ENCODE assay signal across 1 cellular context in the genomic region with DNA sequence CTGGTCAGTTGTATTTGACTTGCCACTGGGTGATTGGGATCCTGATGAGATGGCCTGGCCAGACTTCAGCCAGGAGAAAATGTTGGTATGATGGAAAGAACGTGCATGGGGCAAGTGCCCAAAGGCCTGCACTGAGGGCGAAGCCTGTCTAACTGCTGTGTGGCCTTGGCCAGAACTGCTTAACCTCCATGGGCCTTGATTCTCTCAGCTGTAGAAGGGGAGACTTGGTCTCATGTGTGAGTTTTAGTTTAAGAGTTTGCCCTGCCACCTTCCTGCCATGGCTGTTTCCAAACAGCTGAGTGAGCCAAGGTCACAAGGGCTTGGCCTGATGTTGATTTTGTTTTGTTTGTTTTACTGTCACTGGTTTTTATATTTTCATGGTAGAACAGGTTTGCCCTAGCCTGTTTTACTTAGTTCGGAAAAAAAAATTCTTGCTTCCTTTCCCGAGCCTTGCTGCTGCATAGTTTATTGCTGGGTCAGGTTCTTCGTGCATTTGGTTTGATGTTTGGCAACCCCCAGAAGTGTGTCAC.
A peak's percentile ranks its signal among the peaks of the same experiment; 100 is the strongest.
TF ChIP-seq lines count a peak whose summit lies in the region.

No MANE protein-coding gene starts in this region.

TF ChIP-seq in HepG2, 621 proteins besides CTCF, POLR2A, EP300 and RAD21 (continued from another document and continues in another):
- TF ChIP-seq, protein P1, sequence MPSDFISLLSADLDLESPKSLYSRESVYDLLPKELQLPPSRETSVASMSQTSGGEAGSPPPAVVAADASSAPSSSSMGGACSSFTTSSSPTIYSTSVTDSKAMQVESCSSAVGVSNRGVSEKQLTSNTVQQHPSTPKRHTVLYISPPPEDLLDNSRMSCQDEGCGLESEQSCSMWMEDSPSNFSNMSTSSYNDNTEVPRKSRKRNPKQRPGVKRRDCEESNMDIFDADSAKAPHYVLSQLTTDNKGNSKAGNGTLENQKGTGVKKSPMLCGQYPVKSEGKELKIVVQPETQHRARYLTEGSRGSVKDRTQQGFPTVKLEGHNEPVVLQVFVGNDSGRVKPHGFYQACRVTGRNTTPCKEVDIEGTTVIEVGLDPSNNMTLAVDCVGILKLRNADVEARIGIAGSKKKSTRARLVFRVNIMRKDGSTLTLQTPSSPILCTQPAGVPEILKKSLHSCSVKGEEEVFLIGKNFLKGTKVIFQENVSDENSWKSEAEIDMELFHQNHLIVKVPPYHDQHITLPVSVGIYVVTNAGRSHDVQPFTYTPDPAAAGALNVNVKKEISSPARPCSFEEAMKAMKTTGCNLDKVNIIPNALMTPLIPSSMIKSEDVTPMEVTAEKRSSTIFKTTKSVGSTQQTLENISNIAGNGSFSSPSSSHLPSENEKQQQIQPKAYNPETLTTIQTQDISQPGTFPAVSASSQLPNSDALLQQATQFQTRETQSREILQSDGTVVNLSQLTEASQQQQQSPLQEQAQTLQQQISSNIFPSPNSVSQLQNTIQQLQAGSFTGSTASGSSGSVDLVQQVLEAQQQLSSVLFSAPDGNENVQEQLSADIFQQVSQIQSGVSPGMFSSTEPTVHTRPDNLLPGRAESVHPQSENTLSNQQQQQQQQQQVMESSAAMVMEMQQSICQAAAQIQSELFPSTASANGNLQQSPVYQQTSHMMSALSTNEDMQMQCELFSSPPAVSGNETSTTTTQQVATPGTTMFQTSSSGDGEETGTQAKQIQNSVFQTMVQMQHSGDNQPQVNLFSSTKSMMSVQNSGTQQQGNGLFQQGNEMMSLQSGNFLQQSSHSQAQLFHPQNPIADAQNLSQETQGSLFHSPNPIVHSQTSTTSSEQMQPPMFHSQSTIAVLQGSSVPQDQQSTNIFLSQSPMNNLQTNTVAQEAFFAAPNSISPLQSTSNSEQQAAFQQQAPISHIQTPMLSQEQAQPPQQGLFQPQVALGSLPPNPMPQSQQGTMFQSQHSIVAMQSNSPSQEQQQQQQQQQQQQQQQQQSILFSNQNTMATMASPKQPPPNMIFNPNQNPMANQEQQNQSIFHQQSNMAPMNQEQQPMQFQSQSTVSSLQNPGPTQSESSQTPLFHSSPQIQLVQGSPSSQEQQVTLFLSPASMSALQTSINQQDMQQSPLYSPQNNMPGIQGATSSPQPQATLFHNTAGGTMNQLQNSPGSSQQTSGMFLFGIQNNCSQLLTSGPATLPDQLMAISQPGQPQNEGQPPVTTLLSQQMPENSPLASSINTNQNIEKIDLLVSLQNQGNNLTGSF (CRISPR knock-in tag; IDR thresholded peaks at IDR 0.05), result no peak
- TF ChIP-seq, protein P2, sequence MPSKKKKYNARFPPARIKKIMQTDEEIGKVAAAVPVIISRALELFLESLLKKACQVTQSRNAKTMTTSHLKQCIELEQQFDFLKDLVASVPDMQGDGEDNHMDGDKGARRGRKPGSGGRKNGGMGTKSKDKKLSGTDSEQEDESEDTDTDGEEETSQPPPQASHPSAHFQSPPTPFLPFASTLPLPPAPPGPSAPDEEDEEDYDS (CRISPR knock-in tag; IDR thresholded peaks at IDR 0.05), result peak; percentile 41; the same call in 1 of the 2 replicates
- TF ChIP-seq ATF7 (IDR thresholded peaks at IDR 0.05) (no peak), ATF7 (CRISPR knock-in tag; IDR thresholded peaks at IDR 0.05) (no peak), NFE2L2 (IDR thresholded peaks at IDR 0.05; ENCODE audit: low read length) (no peak), ZNF296 (CRISPR knock-in tag; conservative IDR thresholded peaks at IDR 0.05) (no peak), ZNF678 (CRISPR knock-in tag; IDR thresholded peaks at IDR 0.05) (no peak), SETDB1 (CRISPR knock-in tag; IDR thresholded peaks at IDR 0.05; ENCODE audit: borderline replicate concordance) (no peak), ZNF619 (CRISPR knock-in tag; IDR thresholded peaks at IDR 0.05) (no peak), KDM5A (IDR thresholded peaks at IDR 0.05; ENCODE audit: borderline replicate concordance, low read length) (no peak), SALL2 (CRISPR knock-in tag; IDR thresholded peaks at IDR 0.05) (0 out of 2 replicates have a peak, but pooled peaks have one; percentile 23), BORCS8-MEF2B (CRISPR knock-in tag; IDR thresholded peaks at IDR 0.05) (no peak), IRF2 (CRISPR knock-in tag; IDR thresholded peaks at IDR 0.05) (peak; percentile 83), ZNF274 (CRISPR knock-in tag; IDR thresholded peaks at IDR 0.05) (no peak; the same call in 1 of the 2 replicates), RFX1 (IDR thresholded peaks at IDR 0.05) (no peak), TOE1 (CRISPR knock-in tag; IDR thresholded peaks at IDR 0.05) (no peak), CHD4 (IDR thresholded peaks at IDR 0.05; ENCODE audit: borderline replicate concordance, low read length) (no peak), NFATC3 (CRISPR knock-in tag; IDR thresholded peaks at IDR 0.05) (no peak), CBFB (CRISPR knock-in tag; IDR thresholded peaks at IDR 0.05) (no peak), CEBPB (IDR thresholded peaks at IDR 0.05; ENCODE audit: borderline replicate concordance, low read depth, low read length) (no peak), CBX1 (IDR thresholded peaks at IDR 0.05; ENCODE audit: low read depth) (no peak), FIP1L1 (IDR thresholded peaks at IDR 0.05; ENCODE audit: borderline replicate concordance, insufficient read depth, low read depth, low read length) (no peak), GZF1 (CRISPR knock-in tag; IDR thresholded peaks at IDR 0.05) (no peak), TGIF2 (CRISPR knock-in tag; IDR thresholded peaks at IDR 0.05) (0 out of 2 replicates have a peak, but pooled peaks have one; percentile 44), MXI1 (IDR thresholded peaks at IDR 0.05; ENCODE audit: borderline replicate concordance, low read depth, low read length) (peak; percentile 63; the same call in 1 of the 3 replicates), FOSL2 (CRISPR knock-in tag; IDR thresholded peaks at IDR 0.05) (peak; percentile 59)
- TF ChIP-seq, protein P3, sequence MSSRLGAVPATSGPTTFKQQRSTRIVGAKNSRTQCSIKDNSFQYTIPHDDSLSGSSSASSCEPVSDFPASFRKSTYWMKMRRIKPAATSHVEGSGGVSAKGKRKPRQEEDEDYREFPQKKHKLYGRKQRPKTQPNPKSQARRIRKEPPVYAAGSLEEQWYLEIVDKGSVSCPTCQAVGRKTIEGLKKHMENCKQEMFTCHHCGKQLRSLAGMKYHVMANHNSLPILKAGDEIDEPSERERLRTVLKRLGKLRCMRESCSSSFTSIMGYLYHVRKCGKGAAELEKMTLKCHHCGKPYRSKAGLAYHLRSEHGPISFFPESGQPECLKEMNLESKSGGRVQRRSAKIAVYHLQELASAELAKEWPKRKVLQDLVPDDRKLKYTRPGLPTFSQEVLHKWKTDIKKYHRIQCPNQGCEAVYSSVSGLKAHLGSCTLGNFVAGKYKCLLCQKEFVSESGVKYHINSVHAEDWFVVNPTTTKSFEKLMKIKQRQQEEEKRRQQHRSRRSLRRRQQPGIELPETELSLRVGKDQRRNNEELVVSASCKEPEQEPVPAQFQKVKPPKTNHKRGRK (CRISPR knock-in tag; IDR thresholded peaks at IDR 0.05), result no peak
- TF ChIP-seq, protein P4, sequence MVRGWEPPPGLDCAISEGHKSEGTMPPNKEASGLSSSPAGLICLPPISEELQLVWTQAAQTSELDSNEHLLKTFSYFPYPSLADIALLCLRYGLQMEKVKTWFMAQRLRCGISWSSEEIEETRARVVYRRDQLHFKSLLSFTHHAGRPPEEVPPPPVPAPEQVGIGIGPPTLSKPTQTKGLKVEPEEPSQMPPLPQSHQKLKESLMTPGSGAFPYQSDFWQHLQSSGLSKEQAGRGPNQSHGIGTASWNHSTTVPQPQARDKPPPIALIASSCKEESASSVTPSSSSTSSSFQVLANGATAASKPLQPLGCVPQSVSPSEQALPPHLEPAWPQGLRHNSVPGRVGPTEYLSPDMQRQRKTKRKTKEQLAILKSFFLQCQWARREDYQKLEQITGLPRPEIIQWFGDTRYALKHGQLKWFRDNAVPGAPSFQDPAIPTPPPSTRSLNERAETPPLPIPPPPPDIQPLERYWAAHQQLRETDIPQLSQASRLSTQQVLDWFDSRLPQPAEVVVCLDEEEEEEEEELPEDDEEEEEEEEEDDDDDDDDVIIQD (CRISPR knock-in tag; IDR thresholded peaks at IDR 0.05; ENCODE audit: low read depth), result peak; percentile 90
- TF ChIP-seq, protein P5, sequence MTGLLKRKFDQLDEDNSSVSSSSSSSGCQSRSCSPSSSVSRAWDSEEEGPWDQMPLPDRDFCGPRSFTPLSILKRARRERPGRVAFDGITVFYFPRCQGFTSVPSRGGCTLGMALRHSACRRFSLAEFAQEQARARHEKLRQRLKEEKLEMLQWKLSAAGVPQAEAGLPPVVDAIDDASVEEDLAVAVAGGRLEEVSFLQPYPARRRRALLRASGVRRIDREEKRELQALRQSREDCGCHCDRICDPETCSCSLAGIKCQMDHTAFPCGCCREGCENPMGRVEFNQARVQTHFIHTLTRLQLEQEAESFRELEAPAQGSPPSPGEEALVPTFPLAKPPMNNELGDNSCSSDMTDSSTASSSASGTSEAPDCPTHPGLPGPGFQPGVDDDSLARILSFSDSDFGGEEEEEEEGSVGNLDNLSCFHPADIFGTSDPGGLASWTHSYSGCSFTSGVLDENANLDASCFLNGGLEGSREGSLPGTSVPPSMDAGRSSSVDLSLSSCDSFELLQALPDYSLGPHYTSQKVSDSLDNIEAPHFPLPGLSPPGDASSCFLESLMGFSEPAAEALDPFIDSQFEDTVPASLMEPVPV (CRISPR knock-in tag; IDR thresholded peaks at IDR 0.05), result no peak
- TF ChIP-seq, protein P6, sequence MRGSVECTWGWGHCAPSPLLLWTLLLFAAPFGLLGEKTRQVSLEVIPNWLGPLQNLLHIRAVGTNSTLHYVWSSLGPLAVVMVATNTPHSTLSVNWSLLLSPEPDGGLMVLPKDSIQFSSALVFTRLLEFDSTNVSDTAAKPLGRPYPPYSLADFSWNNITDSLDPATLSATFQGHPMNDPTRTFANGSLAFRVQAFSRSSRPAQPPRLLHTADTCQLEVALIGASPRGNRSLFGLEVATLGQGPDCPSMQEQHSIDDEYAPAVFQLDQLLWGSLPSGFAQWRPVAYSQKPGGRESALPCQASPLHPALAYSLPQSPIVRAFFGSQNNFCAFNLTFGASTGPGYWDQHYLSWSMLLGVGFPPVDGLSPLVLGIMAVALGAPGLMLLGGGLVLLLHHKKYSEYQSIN (CRISPR knock-in tag; IDR thresholded peaks at IDR 0.05; ENCODE audit: borderline replicate concordance), result no peak
- TF ChIP-seq, protein P7, sequence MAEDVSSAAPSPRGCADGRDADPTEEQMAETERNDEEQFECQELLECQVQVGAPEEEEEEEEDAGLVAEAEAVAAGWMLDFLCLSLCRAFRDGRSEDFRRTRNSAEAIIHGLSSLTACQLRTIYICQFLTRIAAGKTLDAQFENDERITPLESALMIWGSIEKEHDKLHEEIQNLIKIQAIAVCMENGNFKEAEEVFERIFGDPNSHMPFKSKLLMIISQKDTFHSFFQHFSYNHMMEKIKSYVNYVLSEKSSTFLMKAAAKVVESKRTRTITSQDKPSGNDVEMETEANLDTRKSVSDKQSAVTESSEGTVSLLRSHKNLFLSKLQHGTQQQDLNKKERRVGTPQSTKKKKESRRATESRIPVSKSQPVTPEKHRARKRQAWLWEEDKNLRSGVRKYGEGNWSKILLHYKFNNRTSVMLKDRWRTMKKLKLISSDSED (CRISPR knock-in tag; IDR thresholded peaks at IDR 0.05), result no peak
- TF ChIP-seq, protein P8, sequence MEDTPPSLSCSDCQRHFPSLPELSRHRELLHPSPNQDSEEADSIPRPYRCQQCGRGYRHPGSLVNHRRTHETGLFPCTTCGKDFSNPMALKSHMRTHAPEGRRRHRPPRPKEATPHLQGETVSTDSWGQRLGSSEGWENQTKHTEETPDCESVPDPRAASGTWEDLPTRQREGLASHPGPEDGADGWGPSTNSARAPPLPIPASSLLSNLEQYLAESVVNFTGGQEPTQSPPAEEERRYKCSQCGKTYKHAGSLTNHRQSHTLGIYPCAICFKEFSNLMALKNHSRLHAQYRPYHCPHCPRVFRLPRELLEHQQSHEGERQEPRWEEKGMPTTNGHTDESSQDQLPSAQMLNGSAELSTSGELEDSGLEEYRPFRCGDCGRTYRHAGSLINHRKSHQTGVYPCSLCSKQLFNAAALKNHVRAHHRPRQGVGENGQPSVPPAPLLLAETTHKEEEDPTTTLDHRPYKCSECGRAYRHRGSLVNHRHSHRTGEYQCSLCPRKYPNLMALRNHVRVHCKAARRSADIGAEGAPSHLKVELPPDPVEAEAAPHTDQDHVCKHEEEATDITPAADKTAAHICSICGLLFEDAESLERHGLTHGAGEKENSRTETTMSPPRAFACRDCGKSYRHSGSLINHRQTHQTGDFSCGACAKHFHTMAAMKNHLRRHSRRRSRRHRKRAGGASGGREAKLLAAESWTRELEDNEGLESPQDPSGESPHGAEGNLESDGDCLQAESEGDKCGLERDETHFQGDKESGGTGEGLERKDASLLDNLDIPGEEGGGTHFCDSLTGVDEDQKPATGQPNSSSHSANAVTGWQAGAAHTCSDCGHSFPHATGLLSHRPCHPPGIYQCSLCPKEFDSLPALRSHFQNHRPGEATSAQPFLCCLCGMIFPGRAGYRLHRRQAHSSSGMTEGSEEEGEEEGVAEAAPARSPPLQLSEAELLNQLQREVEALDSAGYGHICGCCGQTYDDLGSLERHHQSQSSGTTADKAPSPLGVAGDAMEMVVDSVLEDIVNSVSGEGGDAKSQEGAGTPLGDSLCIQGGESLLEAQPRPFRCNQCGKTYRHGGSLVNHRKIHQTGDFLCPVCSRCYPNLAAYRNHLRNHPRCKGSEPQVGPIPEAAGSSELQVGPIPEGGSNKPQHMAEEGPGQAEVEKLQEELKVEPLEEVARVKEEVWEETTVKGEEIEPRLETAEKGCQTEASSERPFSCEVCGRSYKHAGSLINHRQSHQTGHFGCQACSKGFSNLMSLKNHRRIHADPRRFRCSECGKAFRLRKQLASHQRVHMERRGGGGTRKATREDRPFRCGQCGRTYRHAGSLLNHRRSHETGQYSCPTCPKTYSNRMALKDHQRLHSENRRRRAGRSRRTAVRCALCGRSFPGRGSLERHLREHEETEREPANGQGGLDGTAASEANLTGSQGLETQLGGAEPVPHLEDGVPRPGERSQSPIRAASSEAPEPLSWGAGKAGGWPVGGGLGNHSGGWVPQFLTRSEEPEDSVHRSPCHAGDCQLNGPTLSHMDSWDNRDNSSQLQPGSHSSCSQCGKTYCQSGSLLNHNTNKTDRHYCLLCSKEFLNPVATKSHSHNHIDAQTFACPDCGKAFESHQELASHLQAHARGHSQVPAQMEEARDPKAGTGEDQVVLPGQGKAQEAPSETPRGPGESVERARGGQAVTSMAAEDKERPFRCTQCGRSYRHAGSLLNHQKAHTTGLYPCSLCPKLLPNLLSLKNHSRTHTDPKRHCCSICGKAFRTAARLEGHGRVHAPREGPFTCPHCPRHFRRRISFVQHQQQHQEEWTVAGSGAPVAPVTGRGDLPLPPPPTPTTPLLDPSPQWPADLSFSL (CRISPR knock-in tag; IDR thresholded peaks at IDR 0.05), result no peak
- TF ChIP-seq, protein P9, sequence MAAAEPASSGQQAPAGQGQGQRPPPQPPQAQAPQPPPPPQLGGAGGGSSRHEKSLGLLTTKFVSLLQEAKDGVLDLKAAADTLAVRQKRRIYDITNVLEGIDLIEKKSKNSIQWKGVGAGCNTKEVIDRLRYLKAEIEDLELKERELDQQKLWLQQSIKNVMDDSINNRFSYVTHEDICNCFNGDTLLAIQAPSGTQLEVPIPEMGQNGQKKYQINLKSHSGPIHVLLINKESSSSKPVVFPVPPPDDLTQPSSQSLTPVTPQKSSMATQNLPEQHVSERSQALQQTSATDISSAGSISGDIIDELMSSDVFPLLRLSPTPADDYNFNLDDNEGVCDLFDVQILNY (CRISPR knock-in tag; conservative IDR thresholded peaks at IDR 0.05), result no peak
- TF ChIP-seq, protein P10, sequence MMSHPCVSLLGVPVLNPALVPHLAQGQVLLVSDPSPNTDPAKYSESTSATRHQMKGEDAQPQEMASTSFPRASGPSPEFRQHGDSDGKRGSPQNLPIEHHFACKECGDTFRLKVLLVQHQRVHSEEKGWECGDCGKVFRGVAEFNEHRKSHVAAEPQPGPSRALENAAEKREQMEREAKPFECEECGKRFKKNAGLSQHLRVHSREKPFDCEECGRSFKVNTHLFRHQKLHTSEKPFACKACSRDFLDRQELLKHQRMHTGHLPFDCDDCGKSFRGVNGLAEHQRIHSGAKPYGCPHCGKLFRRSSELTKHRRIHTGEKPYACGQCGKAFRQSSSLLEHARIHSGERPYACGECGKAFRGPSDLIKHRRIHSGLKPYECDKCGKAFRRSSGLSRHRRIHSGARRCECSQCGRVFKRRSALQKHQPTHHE (CRISPR knock-in tag; IDR thresholded peaks at IDR 0.05; ENCODE audit: borderline replicate concordance), result no peak
